ENCODE assay signal across 22 cellular contexts in the genomic region with DNA sequence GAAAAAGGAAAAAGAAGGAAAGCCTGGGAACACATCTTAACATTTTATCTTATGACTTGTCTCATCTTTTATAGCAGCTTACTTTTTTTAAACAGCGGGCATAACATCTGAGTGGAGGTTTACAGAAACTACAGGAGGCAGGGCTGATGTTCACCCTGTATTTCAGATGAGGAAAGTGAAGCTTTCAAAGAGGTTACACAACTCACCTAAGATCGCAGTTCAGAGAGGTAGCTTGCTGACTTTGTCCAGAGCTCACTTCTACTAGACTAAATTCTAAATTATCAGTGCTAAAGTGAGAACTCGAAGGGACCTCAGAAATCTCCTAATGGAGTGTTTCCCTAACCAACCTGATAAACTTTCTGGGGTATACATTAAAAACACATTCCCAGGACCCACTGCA.
"Had no signal": no experiment of that assay in that cellular context is flagged by ENCODE, and none has a peak within 500 bp of the region (broad histone marks: within the 10 kb centered on the region; RNA-seq: fewer than 3 reads in every experiment).

No MANE protein-coding gene starts in this region.

- H3K27ac Mint-ChIP-seq: activated CD4-positive, alpha-beta T cell treated with anti-CD3 and anti-CD28 coated beads for 36 hours; activated naive CD8-positive, alpha-beta T cell treated with anti-CD3 and anti-CD28 coated beads, Interleukin-2, amount 10 ng/mL, durations not matched to agents 7 days and 5 days; natural killer cell had no signal

- H3K9me3 ChIP-seq: breast epithelium, gastrocnemius medialis, right atrium auricular region, transverse colon had no signal

- H3K27me3 ChIP-seq: breast epithelium, gastrocnemius medialis, right atrium auricular region, transverse colon had no signal

- H3K4me3 ChIP-seq: breast epithelium, gastrocnemius medialis, right atrium auricular region, skin epidermis, transverse colon had no signal

- H3K27me3 Mint-ChIP-seq: activated CD4-positive, alpha-beta T cell treated with anti-CD3 and anti-CD28 coated beads for 36 hours; activated CD8-positive, alpha-beta T cell treated with anti-CD3 and anti-CD28 coated beads for 36 hours; activated naive CD8-positive, alpha-beta T cell treated with anti-CD3 and anti-CD28 coated beads, Interleukin-2, amount 10 ng/mL, durations not matched to agents 7 days and 5 days had no signal

- H3K9me3 Mint-ChIP-seq: activated CD8-positive, alpha-beta T cell treated with anti-CD3 and anti-CD28 coated beads for 36 hours; activated naive CD8-positive, alpha-beta T cell treated with anti-CD3 and anti-CD28 coated beads, Interleukin-2, amount 10 ng/mL, durations not matched to agents 7 days and 5 days; activated T-cell treated with anti-CD3 and anti-CD28 coated beads, Interleukin-2, amount 50 U/mL, for 4 hours; natural killer cell had no signal

- DNase-seq: activated CD4-positive, alpha-beta T cell treated with anti-CD3 and anti-CD28 coated beads for 36 hours; activated CD8-positive, alpha-beta T cell treated with anti-CD3 and anti-CD28 coated beads for 36 hours; activated effector memory CD4-positive, alpha-beta T cell treated with Interleukin-2 at 50 U/mL for 16 hours; activated naive CD8-positive, alpha-beta T cell treated with anti-CD3 and anti-CD28 coated beads, Interleukin-2, amount 10 ng/mL, durations not matched to agents 7 days and 5 days; activated T-cell treated with anti-CD3 and anti-CD28 coated beads, Interleukin-2, amount 50 U/mL, for 4 hours; anterior cingulate cortex; cerebellar nuclear complex; dermis blood vessel endothelial cell; endodermal cell; gastrocnemius medialis; islet precursor cell; mesenchymal stem cell; natural killer cell; occipital lobe; stimulated activated CD4-positive, alpha-beta T cell treated with anti-CD3 and anti-CD28 coated beads, Interleukin-4, amount 100 ng/mL, for 4 hours; stimulated activated CD8-positive, alpha-beta memory T cell treated with anti-CD3 and anti-CD28 coated beads, Interleukin-4, amount 100 ng/mL, for 48 hours; stimulated activated naive CD8-positive, alpha-beta T cell treated with anti-CD3 and anti-CD28 coated beads, Interleukin-15, Interleukin-2, amounts not matched to agents 100 U/mL and 50 U/mL, for 24 hours; T-helper 9 cell; transverse colon had no signal

- ATAC-seq: activated CD4-positive, alpha-beta T cell treated with anti-CD3 and anti-CD28 coated beads for 36 hours; activated CD8-positive, alpha-beta T cell treated with anti-CD3 and anti-CD28 coated beads for 36 hours; activated T-cell treated with anti-CD3 and anti-CD28 coated beads, Interleukin-2, amount 50 U/mL, for 4 hours; gastrocnemius medialis; natural killer cell; stimulated activated naive CD8-positive, alpha-beta T cell treated with anti-CD3 and anti-CD28 coated beads, Interleukin-15, Interleukin-2, amounts not matched to agents 100 U/mL and 50 U/mL, for 24 hours had no signal

- H3K36me3 ChIP-seq: right atrium auricular region had no signal

- H3K27ac ChIP-seq: breast epithelium, right atrium auricular region, transverse colon had no signal

- H3K4me3 Mint-ChIP-seq: activated CD4-positive, alpha-beta T cell treated with anti-CD3 and anti-CD28 coated beads for 36 hours; activated CD8-positive, alpha-beta T cell treated with anti-CD3 and anti-CD28 coated beads for 36 hours; activated naive CD8-positive, alpha-beta T cell treated with anti-CD3 and anti-CD28 coated beads, Interleukin-2, amount 10 ng/mL, durations not matched to agents 7 days and 5 days; activated T-cell treated with anti-CD3 and anti-CD28 coated beads, Interleukin-2, amount 50 U/mL, for 4 hours; endodermal cell; natural killer cell had no signal
